In genomic region chr1:154970631-154971340, GRCh38 we compare ENCODE assay signal across 8 cellular contexts. TPM values are rescaled to one million over a fixed set of nuclear protein-coding genes. Genes with fewer than 3 reads are reported as not detected.
DNase-seq lines count a peak whose midpoint lies in the region; ATAC-seq and TF ChIP-seq lines count a peak whose summit lies in the region.

A gene with protein sequence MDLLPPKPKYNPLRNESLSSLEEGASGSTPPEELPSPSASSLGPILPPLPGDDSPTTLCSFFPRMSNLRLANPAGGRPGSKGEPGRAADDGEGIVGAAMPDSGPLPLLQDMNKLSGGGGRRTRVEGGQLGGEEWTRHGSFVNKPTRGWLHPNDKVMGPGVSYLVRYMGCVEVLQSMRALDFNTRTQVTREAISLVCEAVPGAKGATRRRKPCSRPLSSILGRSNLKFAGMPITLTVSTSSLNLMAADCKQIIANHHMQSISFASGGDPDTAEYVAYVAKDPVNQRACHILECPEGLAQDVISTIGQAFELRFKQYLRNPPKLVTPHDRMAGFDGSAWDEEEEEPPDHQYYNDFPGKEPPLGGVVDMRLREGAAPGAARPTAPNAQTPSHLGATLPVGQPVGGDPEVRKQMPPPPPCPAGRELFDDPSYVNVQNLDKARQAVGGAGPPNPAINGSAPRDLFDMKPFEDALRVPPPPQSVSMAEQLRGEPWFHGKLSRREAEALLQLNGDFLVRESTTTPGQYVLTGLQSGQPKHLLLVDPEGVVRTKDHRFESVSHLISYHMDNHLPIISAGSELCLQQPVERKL (minus strand): TSS chr1:154970747. CDS start chr1:154970526, 221 bp downstream.

- no peaks in the 10 kb centered on the region for H3K27me3 Mint-ChIP-seq in activated CD4-positive, alpha-beta T cell treated with anti-CD3 and anti-CD28 coated beads for 36 hours
- H3K27me3 Mint-ChIP-seq in activated CD8-positive, alpha-beta T cell treated with anti-CD3 and anti-CD28 coated beads for 36 hours: no peaks in the 10 kb centered on the region

- peaks cover 1 to 43% (median 20%) of the 10 kb centered on the region in 3 donors for H3K36me3 ChIP-seq in esophagus squamous epithelium

- peaks cover 47 to 81% (median 54%) of the 10 kb centered on the region in 3 donors for H3K4me1 ChIP-seq in esophagus squamous epithelium

- TF ChIP-seq CTCF in activated CD8-positive, alpha-beta T cell treated with anti-CD3 and anti-CD28 coated beads for 36 hours (IDR thresholded peaks at IDR 0.05): no peak
- peak in 1 of 6 experiments; percentile 2 for TF ChIP-seq CTCF in esophagus squamous epithelium (IDR thresholded peaks at IDR 0.05)

- no peaks in the 10 kb centered on the region for H3K9me3 ChIP-seq in esophagus squamous epithelium

- H3K4me3 Mint-ChIP-seq in activated CD4-positive, alpha-beta T cell treated with anti-CD3 and anti-CD28 coated beads for 36 hours: peak within 1 kb of the TSS; percentile 7
- no peak within 1 kb of the TSS for H3K4me3 Mint-ChIP-seq in activated CD8-positive, alpha-beta T cell treated with anti-CD3 and anti-CD28 coated beads for 36 hours

- peaks cover 22% of the 10 kb centered on the region for H3K36me3 Mint-ChIP-seq in activated CD4-positive, alpha-beta T cell treated with anti-CD3 and anti-CD28 coated beads for 36 hours (ENCODE audit: low read depth)
- peaks cover 14% of the 10 kb centered on the region for H3K36me3 Mint-ChIP-seq in activated CD8-positive, alpha-beta T cell treated with anti-CD3 and anti-CD28 coated beads for 36 hours (ENCODE audit: low read depth)

- POLR2A ChIA-PET in activated CD4-positive, alpha-beta T cell treated with anti-CD3 and anti-CD28 coated beads for 36 hours (lab: Charles Lee): interaction anchor here (0.6 to 1.2 kb wide), 4 partner anchors 12 to 365 kb away, joined by 3 to 5 read pairs (median 3); partner anchors contain the start of genes FLAD1 and PBXIP1
- POLR2A ChIA-PET in activated CD8-positive, alpha-beta T cell treated with anti-CD3 and anti-CD28 coated beads for 36 hours (lab: Charles Lee): interaction anchor here (0.7 to 6.9 kb wide), 5 partner anchors 9 to 29 kb away, joined by 3 to 55 read pairs (median 11); partner anchors contain the start of genes FLAD1, PBXIP1 and PYGO2

- H3K27me3 ChIP-seq in esophagus squamous epithelium: no peaks in the 10 kb centered on the region

- peak; percentile 74 for DNase-seq in activated CD4-positive, alpha-beta T cell treated with anti-CD3 and anti-CD28 coated beads for 36 hours
- no peak for DNase-seq in activated CD4-positive, alpha-beta T cell treated with anti-CD3 and anti-CD28 coated beads for 1 hour
- peak; percentile 69 for DNase-seq in NCI-H2196 treated with DMSO at 0.1 percent for 48 hours (lab: John Stamatoyannopoulos, UW; ENCODE audit: unreplicated experiment)
- DNase-seq in activated CD8-positive, alpha-beta T cell treated with anti-CD3 and anti-CD28 coated beads for 36 hours: peak; percentile 54
- DNase-seq in esophagus squamous epithelium (lab: John Stamatoyannopoulos, UW): peak; percentile 38
- DNase-seq in mucosa of gallbladder (ENCODE audit: low spot score): peak; percentile 90
- no peak for DNase-seq in T-helper 9 cell

- H3K27ac Mint-ChIP-seq in activated CD4-positive, alpha-beta T cell treated with anti-CD3 and anti-CD28 coated beads for 36 hours: peak within 1 kb of the TSS; percentile 82
- peak within 1 kb of the TSS; percentile 86 for H3K27ac Mint-ChIP-seq in activated CD8-positive, alpha-beta T cell treated with anti-CD3 and anti-CD28 coated beads for 36 hours

- peak within 1 kb of the TSS; percentile 22 to 79 (median 44) for H3K4me3 ChIP-seq in esophagus squamous epithelium

- peaks cover 34% of the 10 kb centered on the region for H3K4me1 Mint-ChIP-seq in activated CD4-positive, alpha-beta T cell treated with anti-CD3 and anti-CD28 coated beads for 36 hours
- peaks cover 27% of the 10 kb centered on the region for H3K4me1 Mint-ChIP-seq in activated CD8-positive, alpha-beta T cell treated with anti-CD3 and anti-CD28 coated beads for 36 hours (ENCODE audit: low read depth)

- CTCF ChIA-PET in activated CD4-positive, alpha-beta T cell treated with anti-CD3 and anti-CD28 coated beads for 36 hours (lab: Charles Lee): interaction anchor here (0.5 to 2.4 kb wide), 6 partner anchors 9 to 1047 kb away, joined by 3 to 12 read pairs (median 4); partner anchors contain the start of genes EFNA4 and PYGO2
- CTCF ChIA-PET in activated CD8-positive, alpha-beta T cell treated with anti-CD3 and anti-CD28 coated beads for 36 hours (lab: Charles Lee): interaction anchor here (0.9 to 6.5 kb wide), 12 partner anchors 9 to 91 kb away, joined by 3 to 34 read pairs (median 4); partner anchors contain the start of genes ADAM15, PBXIP1, PMVK and PYGO2

- WGBS in esophagus squamous epithelium, 2 donors: 9 to 11% methylated on average over 6 to 9 of the region's 15 CpGs

- TF ChIP-seq POLR2A in esophagus squamous epithelium (IDR thresholded peaks at IDR 0.05): peak in 3 of 4 donors; percentile 67 to 93 (median 80)

- intact Hi-C loops in activated CD4-positive, alpha-beta T cell treated with anti-CD3 and anti-CD28 coated beads for 36 hours (cut with DNase I, micrococcal nuclease): loop anchor here in 1 of 2 experiments (10.0 kb wide), 2 partner anchors 714 to 786 kb away; partner anchors contain the start of genes DAP3 and YY1AP1
- intact Hi-C loops in activated CD8-positive, alpha-beta T cell treated with anti-CD3 and anti-CD28 coated beads for 36 hours (cut with micrococcal nuclease): loop anchor here (5.0 kb wide), 2 partner anchors 47 to 92 kb away; partner anchors contain the start of gene EFNA4
- intact Hi-C loops in esophagus squamous epithelium (cut with DNase I): no loop called here

- H3K9me3 Mint-ChIP-seq in activated CD4-positive, alpha-beta T cell treated with anti-CD3 and anti-CD28 coated beads for 36 hours (ENCODE audit: low read depth): no peaks in the 10 kb centered on the region
- H3K9me3 Mint-ChIP-seq in activated CD8-positive, alpha-beta T cell treated with anti-CD3 and anti-CD28 coated beads for 36 hours: no peaks in the 10 kb centered on the region

- ATAC-seq in activated CD4-positive, alpha-beta T cell treated with anti-CD3 and anti-CD28 coated beads for 36 hours: no peak
- no peak for ATAC-seq in activated CD8-positive, alpha-beta T cell treated with anti-CD3 and anti-CD28 coated beads for 36 hours

- H3K27ac ChIP-seq in esophagus squamous epithelium (peak within 1 kb of the TSS; percentile 96 to 99 (median 98)), temporal lobe (ENCODE audit: low read depth, low read length) (peak within 1 kb of the TSS; percentile 88)

RNA-seq across cellular contexts. Expression of the gene that starts here (rescaled TPM):
- 10 to 100 TPM; 45.9 to 65.7 TPM for total RNA-seq in activated CD4-positive, alpha-beta T cell treated with anti-CD3 and anti-CD28 coated beads for 36 hours
- total RNA-seq in activated CD8-positive, alpha-beta T cell treated with anti-CD3 and anti-CD28 coated beads for 36 hours: 10 to 100 TPM; 32.3 to 34.2 TPM
- 10 to 100 TPM; 37.6 to 80.9 (median 65.8) TPM for total RNA-seq in esophagus squamous epithelium
- 123 TPM for total RNA-seq in mucosa of gallbladder
- total RNA-seq in temporal lobe: 7.4 TPM

Comparison
In these comparisons a context has a peak if more than half of its experiments do, and no peak if none do; other contexts are left out.
1. DNase-seq: peak in activated CD4-positive, alpha-beta T cell treated with anti-CD3 and anti-CD28 coated beads for 36 hours (single experiment), NCI-H2196 treated with DMSO at 0.1 percent for 48 hours (single experiment), activated CD8-positive, alpha-beta T cell treated with anti-CD3 and anti-CD28 coated beads for 36 hours (single experiment), esophagus squamous epithelium (single experiment) and mucosa of gallbladder (single experiment); none in activated CD4-positive, alpha-beta T cell treated with anti-CD3 and anti-CD28 coated beads for 1 hour (single experiment) and T-helper 9 cell (single experiment).